ENCODE assay signal across 29 cellular contexts in genomic region chr21:42086969-42087368, GRCh38. TPM values are rescaled to one million over a fixed set of nuclear protein-coding genes. Genes with fewer than 3 reads are reported as not detected.
"Had no signal": no experiment of that assay in that cellular context is flagged by ENCODE, and none has a peak within 500 bp of the region (broad histone marks: within the 10 kb centered on the region; RNA-seq: fewer than 3 reads in every experiment).

No MANE protein-coding gene starts in this region.

- H3K27ac ChIP-seq: epithelial cell of prostate, esophagus squamous epithelium, left lung, lower lobe of right lung, right lobe of liver, thoracic aorta, uterus had no signal

- H3K4me1 ChIP-seq: left lung, lower lobe of right lung, right lobe of liver, uterus had no signal

- H3K36me3 Mint-ChIP-seq: activated naive CD8-positive, alpha-beta T cell; natural killer cell; type B pancreatic cell had no signal

- H3K36me3 ChIP-seq: esophagus squamous epithelium, left lung, lower lobe of right lung, right lobe of liver, thoracic aorta, uterus had no signal

- DNase-seq: activated CD4-positive, alpha-beta T cell treated with anti-CD3 and anti-CD28 coated beads for 36 hours; activated CD4-positive, CD25-positive, alpha-beta regulatory T cell; activated effector memory CD4-positive, alpha-beta T cell treated with Interleukin-2 at 50 U/mL for 16 hours; activated naive CD4-positive, alpha-beta T cell treated with Interleukin-2 at 50 U/mL for 16 hours; anterior cingulate cortex; dermis blood vessel endothelial cell; effector CD8-positive, alpha-beta T cell; esophagus squamous epithelium; foreskin melanocyte; glutamatergic neuron; mesenchymal stem cell; natural killer cell; stimulated activated CD4-positive, alpha-beta T cell treated with anti-CD3 and anti-CD28 coated beads, Interleukin-12 subunit alpha, Interleukin-12 subunit beta, amount 100 ng/mL, for 4 hours; stimulated activated CD4-positive, alpha-beta T cell treated with anti-CD3 and anti-CD28 coated beads, Interleukin-4, amount 100 ng/mL, for 1 hour; uterus had no signal

- H3K9me3 Mint-ChIP-seq: central memory CD8-positive, alpha-beta T cell; natural killer cell; stimulated activated naive CD8-positive, alpha-beta T cell treated with anti-CD3 and anti-CD28 coated beads, Interleukin-15, Interleukin-2, amounts not matched to agents 100 ng/mL and 50 ng/mL, for 24 hours; type B pancreatic cell had no signal

- H3K27me3 Mint-ChIP-seq: activated CD4-positive, alpha-beta T cell treated with anti-CD3 and anti-CD28 coated beads for 36 hours; activated naive CD8-positive, alpha-beta T cell; stimulated activated naive CD8-positive, alpha-beta T cell treated with anti-CD3 and anti-CD28 coated beads, Interleukin-15, Interleukin-2, amounts not matched to agents 100 ng/mL and 50 ng/mL, for 24 hours had no signal

- H3K27me3 ChIP-seq: right lobe of liver, uterus had no signal

- H3K4me3 ChIP-seq: esophagus squamous epithelium, left lung, lower lobe of right lung, right lobe of liver, thoracic aorta, uterus had no signal

- ATAC-seq: activated CD4-positive, alpha-beta T cell treated with anti-CD3 and anti-CD28 coated beads for 36 hours; natural killer cell had no signal

- H3K27ac Mint-ChIP-seq: activated CD4-positive, alpha-beta T cell treated with anti-CD3 and anti-CD28 coated beads for 36 hours; activated naive CD8-positive, alpha-beta T cell; natural killer cell; progenitor cell of endocrine pancreas; stimulated activated naive CD8-positive, alpha-beta T cell treated with anti-CD3 and anti-CD28 coated beads, Interleukin-15, Interleukin-2, amounts not matched to agents 100 ng/mL and 50 ng/mL, for 24 hours; type B pancreatic cell had no signal

- H3K9me3 ChIP-seq: esophagus squamous epithelium, left lung, lower lobe of right lung, right lobe of liver, thoracic aorta, uterus had no signal

- H3K4me3 Mint-ChIP-seq: activated CD4-positive, alpha-beta T cell treated with anti-CD3 and anti-CD28 coated beads for 36 hours; activated naive CD8-positive, alpha-beta T cell; central memory CD8-positive, alpha-beta T cell; natural killer cell; stimulated activated naive CD8-positive, alpha-beta T cell treated with anti-CD3 and anti-CD28 coated beads, Interleukin-15, Interleukin-2, amounts not matched to agents 100 ng/mL and 50 ng/mL, for 24 hours; type B pancreatic cell had no signal

RNA-seq across cellular contexts. Expression of gene UMODL1, which starts 15.9 kb away (rescaled TPM):
- total RNA-seq: activated CD4-positive, alpha-beta T cell treated with anti-CD3 and anti-CD28 coated beads for 36 hours; bronchial epithelial cell; dermis blood vessel endothelial cell; esophagus squamous epithelium; osteoblast; renal cortical epithelial cell; skeletal muscle tissue; uterus had no signal
